24 cellular contexts compared by ENCODE assay signal in genomic region chr6:56444855-56445254, GRCh38.
"Had no signal": no experiment of that assay in that cellular context is flagged by ENCODE, and none has a peak within 500 bp of the region (broad histone marks: within the 10 kb centered on the region; RNA-seq: fewer than 3 reads in every experiment).

No MANE protein-coding gene starts in this region.

- ATAC-seq: activated CD8-positive, alpha-beta T cell treated with anti-CD3 and anti-CD28 coated beads, Interleukin-2, amount 10 ng/mL, durations not matched to agents 7 days and 5 days; activated naive CD4-positive, alpha-beta T cell treated with anti-CD3 and anti-CD28 coated beads, Interleukin-2, amount 50 U/mL, for 72 hours; activated naive CD8-positive, alpha-beta T cell treated with anti-CD3 and anti-CD28 coated beads, Interleukin-2, amount 50 U/mL, for 24 hours; PC-3; T-helper 17 cell; WTC11 had no signal

- DNase-seq: activated CD4-positive, alpha-beta T cell treated with anti-CD3 and anti-CD28 coated beads for 48 hours; activated CD4-positive, alpha-beta T cell treated with anti-CD3 and anti-CD28 coated beads, Interleukin-2, amount 50 U/mL, for 4 hours; activated CD4-positive, CD25-positive, alpha-beta regulatory T cell treated with anti-CD3 and anti-CD28 coated beads, Interleukin-2, amount 50 U/mL, for 72 hours; activated CD8-positive, alpha-beta memory T cell treated with anti-CD3 and anti-CD28 coated beads, Interleukin-2, amount 50 U/mL, for 48 hours; activated CD8-positive, alpha-beta T cell treated with anti-CD3 and anti-CD28 coated beads, Interleukin-2, amount 10 ng/mL, durations not matched to agents 7 days and 5 days; activated naive CD4-positive, alpha-beta T cell treated with Interleukin-2 at 50 U/mL for 16 hours; activated naive CD8-positive, alpha-beta T cell treated with anti-CD3 and anti-CD28 coated beads, Interleukin-2, amount 50 U/mL, for 24 hours; activated T-cell treated with anti-CD3 and anti-CD28 coated beads, Interleukin-2, amount 50 U/mL, for 1 hour; amniotic stem cell; MV-4-11; NCI-H1092 treated with DMSO at 0.1 percent for 48 hours; NCI-H1417 treated with DMSO at 0.1 percent for 48 hours; NCI-H1694; NCI-H2029; NCI-H2107; NCI-H446; NCI-H524; PC-3; SIG-M5; T-helper 17 cell; T-helper 9 cell had no signal

- H3K27ac ChIP-seq: KMS-11 had no signal
